In the genomic region with DNA sequence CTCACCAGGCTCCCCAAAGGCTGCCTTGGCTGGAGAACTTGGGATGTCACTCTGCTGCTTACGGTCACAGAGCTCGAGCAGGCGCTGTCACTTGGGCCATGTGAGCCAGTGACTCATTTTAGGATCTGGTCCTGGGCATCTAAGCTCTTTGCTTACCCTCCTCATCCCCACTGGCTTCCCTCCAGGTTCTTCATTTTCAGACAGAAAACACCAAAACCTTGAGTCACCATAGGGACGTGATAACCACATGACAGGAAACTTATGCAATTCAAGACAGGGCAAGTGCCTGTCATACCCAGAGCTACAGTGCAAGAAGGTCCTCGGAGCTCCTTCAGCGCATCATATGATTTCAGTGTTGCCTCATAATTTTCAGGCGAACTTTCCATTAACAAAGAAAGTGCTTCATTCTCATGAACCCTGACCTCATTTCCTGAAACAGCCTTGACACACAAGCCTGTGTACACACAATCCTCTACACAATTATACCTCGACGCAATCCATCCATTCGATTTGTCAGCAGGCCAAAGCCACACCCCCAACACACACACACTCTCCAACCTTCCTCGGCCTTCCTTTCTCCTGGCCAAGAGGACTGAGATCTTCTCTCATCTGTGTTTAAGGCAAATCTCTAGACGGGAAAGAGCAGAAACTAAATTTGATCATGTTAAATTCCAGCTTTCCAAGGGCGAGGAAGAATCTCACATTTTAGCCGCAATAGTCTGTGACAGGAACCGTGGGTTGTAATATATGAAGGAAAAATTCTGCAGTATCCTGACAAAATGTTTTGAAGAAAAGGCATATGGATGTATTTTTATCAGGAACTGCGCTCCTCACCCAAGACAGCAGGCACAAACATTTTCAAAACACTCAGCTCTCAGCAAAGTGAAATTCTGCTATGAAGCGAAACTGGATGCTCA, we compare ENCODE assay signal across 8 cellular contexts. TPM values are rescaled to one million over a fixed set of nuclear protein-coding genes. Genes with fewer than 3 reads are reported as not detected.
DNase-seq lines count a peak whose midpoint lies in the region; ATAC-seq and TF ChIP-seq lines count a peak whose summit lies in the region.

No MANE protein-coding gene starts in this region.

- H3K4me1 Mint-ChIP-seq in activated CD4-positive, alpha-beta T cell treated with anti-CD3 and anti-CD28 coated beads, Interleukin-2, amount 10 ng/mL, durations not matched to agents 24 days and 14 days, result peaks cover 24% of the 10 kb centered on the region
- H3K4me1 Mint-ChIP-seq in naive B cell, result peaks cover 31 to 77% (median 65%) of the 10 kb centered on the region in 3 donors

- H2AK5ac ChIP-seq in IMR-90 (ENCODE audit: low read depth, low read length), result peak overlapping the region; percentile 72

- WGBS in IMR-90 (ENCODE audit: extremely low coverage in 2 of 2, insufficient read length in 1 of 2), 2 experiments, result 20% methylated on average over 8 of the region's 17 CpGs; no CpG with 5 or more reads in 1 of the 2 experiments

- TF ChIP-seq RAD21 in IMR-90 (IDR thresholded peaks at IDR 0.05; ENCODE audit: low read length), result no peak

- H3K23ac ChIP-seq in IMR-90 (ENCODE audit: low read depth, low read length), result peak overlapping the region; percentile 87

- peak overlapping the region; percentile 75 for H4K5ac ChIP-seq in IMR-90 (ENCODE audit: low read depth, low read length)

- H2AK9ac ChIP-seq in IMR-90 (replicated peaks; ENCODE audit: low read depth, low read length, poor library complexity), result peak overlapping the region; percentile 34

- peak overlapping the region; percentile 78 for H2BK20ac ChIP-seq in IMR-90 (ENCODE audit: low read depth, low read length)

- no peaks in the 10 kb centered on the region for H3K27me3 ChIP-seq in IMR-90 (ENCODE audit: control insufficient read depth, insufficient read depth, low read length)

- DNase-seq in GM04504 (ENCODE audit: low read depth), result peak; percentile 99
- DNase-seq in IMR-90, result peak; percentile 98
- DNase-seq in activated CD4-positive, alpha-beta T cell treated with anti-CD3 and anti-CD28 coated beads, Interleukin-2, amount 10 ng/mL, durations not matched to agents 24 days and 14 days, result peak; percentile 85
- peak; percentile 99 for DNase-seq in epithelial cell of proximal tubule (ENCODE audit: low read depth)
- peak; percentile 48 for DNase-seq in naive B cell
- DNase-seq in NCI-H526 (lab: John Stamatoyannopoulos, UW), result no peak

- H3K27ac Mint-ChIP-seq in activated CD4-positive, alpha-beta T cell treated with anti-CD3 and anti-CD28 coated beads, Interleukin-2, amount 10 ng/mL, durations not matched to agents 24 days and 14 days, result peak overlapping the region; percentile 79
- peak overlapping the region; percentile 90 to 99 (median 96) for H3K27ac Mint-ChIP-seq in naive B cell

- no peaks in the 10 kb centered on the region for H3K9me3 Mint-ChIP-seq in activated CD4-positive, alpha-beta T cell treated with anti-CD3 and anti-CD28 coated beads, Interleukin-2, amount 10 ng/mL, durations not matched to agents 24 days and 14 days
- H3K9me3 Mint-ChIP-seq in naive B cell, result no peaks in the 10 kb centered on the region

- H4K20me1 ChIP-seq in IMR-90 (ENCODE audit: insufficient read depth, low read length), result no peaks in the 10 kb centered on the region

- peak overlapping the region; percentile 49 for H3K4me3 Mint-ChIP-seq in activated CD4-positive, alpha-beta T cell treated with anti-CD3 and anti-CD28 coated beads, Interleukin-2, amount 10 ng/mL, durations not matched to agents 24 days and 14 days
- peak overlapping the region; percentile 19 to 91 (median 81) for H3K4me3 Mint-ChIP-seq in naive B cell

- no TSS peak for BruUV-seq in IMR-90 (replicated peaks; lab: Mats Ljungman, UMichigan)

- peak overlapping the region; percentile 82 for H2BK5ac ChIP-seq in IMR-90 (ENCODE audit: low read depth, low read length, poor library complexity, severe bottlenecking)

- peak overlapping the region; percentile 80 for H3K4me2 ChIP-seq in IMR-90 (ENCODE audit: low read depth, low read length)

- peak overlapping the region in 1 of 2 experiments; percentile 91; a peak in 2 of 4 replicates for H4K8ac ChIP-seq in IMR-90 (ENCODE audit: low read depth in 2 of 2, low read length in 2 of 2)

- H4K91ac ChIP-seq in IMR-90 (ENCODE audit: insufficient read depth, low read depth, low read length), result peak overlapping the region; percentile 62; the same call in 1 of the 2 replicates

- dilution Hi-C loops in IMR-90 (cut with HindIII; ENCODE audit: low sequenced_read_pairs, unreplicated experiment), result no loop called here

- H3K4ac ChIP-seq in IMR-90 (ENCODE audit: low read depth, low read length), result peak overlapping the region; percentile 74

- no peaks in the 10 kb centered on the region for H3K27me3 Mint-ChIP-seq in activated CD4-positive, alpha-beta T cell treated with anti-CD3 and anti-CD28 coated beads, Interleukin-2, amount 10 ng/mL, durations not matched to agents 24 days and 14 days
- H3K27me3 Mint-ChIP-seq in naive B cell, result no peaks in the 10 kb centered on the region

- H2AFZ ChIP-seq in IMR-90 (replicated peaks; ENCODE audit: low read length, poor library complexity), result peak overlapping the region; percentile 46

- CTCF ChIA-PET in IMR-90 (lab: Yijun Ruan, JAX), result interaction anchor here (0.6 to 1.3 kb wide), 5 partner anchors 17 to 312 kb away, joined by 3 to 4 read pairs (median 3); a partner anchor contains a TSS

- no peaks in the 10 kb centered on the region for H3K9me3 ChIP-seq in IMR-90 (ENCODE audit: control insufficient read depth, insufficient read depth, low read length)

- H3K18ac ChIP-seq in IMR-90 (ENCODE audit: low read depth, low read length), result peak overlapping the region; percentile 76

- peak; percentile 64 for ATAC-seq in GM21528 (IDR thresholded peaks at IDR 0.05; ENCODE audit: low FRiP score, unreplicated experiment)
- peak; percentile 81 for ATAC-seq in IMR-90 (ENCODE audit: low read depth)
- ATAC-seq in naive B cell (ENCODE audit: low read depth in 2 of 2), result peak; percentile 44 to 64

- H3K14ac ChIP-seq in IMR-90 (replicated peaks; ENCODE audit: low read depth, low read length), result peak overlapping the region; percentile 76

- POLR2A ChIA-PET in IMR-90 (lab: Charles Lee; ENCODE audit: unreplicated experiment), result interaction anchor here (0.7 to 0.8 kb wide), 2 partner anchors 18 to 26 kb away, joined by 3 to 4 read pairs; a partner anchor contains a TSS

- H3K56ac ChIP-seq in IMR-90 (ENCODE audit: extremely low read depth, insufficient read depth, low read length), result peak overlapping the region; percentile 62

- peak overlapping the region; percentile 84 for H3K27ac ChIP-seq in IMR-90 (ENCODE audit: insufficient read depth, low read length)
- H3K27ac ChIP-seq in temporal lobe (ENCODE audit: low read depth, low read length), result peak overlapping the region; percentile 90

- peak overlapping the region; percentile 13; the same call in 1 of the 2 replicates for H3K4me3 ChIP-seq in IMR-90 (ENCODE audit: insufficient read depth, low read depth, low read length)
- no peak overlapping the region for H3K4me3 ChIP-seq in epithelial cell of proximal tubule (ENCODE audit: low read depth, low read length)

- H3K79me1 ChIP-seq in IMR-90 (ENCODE audit: low read depth in 1 of 2, low read length in 2 of 2), result peaks cover 6 to 12% of the 10 kb centered on the region in 2 experiments; a peak in 2 of 4 replicates

- TF ChIP-seq CTCF in IMR-90 (conservative IDR thresholded peaks at IDR 0.05; ENCODE audit: low read depth, low read length) (no peak), epithelial cell of proximal tubule (conservative IDR thresholded peaks at IDR 0.05; ENCODE audit: low read depth, low read length) (no peak)

- intact Hi-C loops in IMR-90 (cut with micrococcal nuclease), result loop anchor here (1.0 kb wide), 2 partner anchors 25 to 108 kb away; a partner anchor contains a TSS
- intact Hi-C loops in activated CD4-positive, alpha-beta T cell treated with anti-CD3 and anti-CD28 coated beads, Interleukin-2, amount 10 ng/mL, durations not matched to agents 24 days and 14 days (cut with micrococcal nuclease), result loop anchor here (1.0 to 2.0 kb wide), 3 partner anchors 25 to 52 kb away; a partner anchor contains a TSS

- peaks cover 8% of the 10 kb centered on the region for H3K9me1 ChIP-seq in IMR-90 (ENCODE audit: insufficient read depth, low read length)

- peaks cover 10% of the 10 kb centered on the region; the same call in 1 of the 2 replicates for H3K36me3 ChIP-seq in IMR-90 (ENCODE audit: control insufficient read depth, insufficient read depth, low read length)

- peaks cover 47% of the 10 kb centered on the region for H3K36me3 Mint-ChIP-seq in activated CD4-positive, alpha-beta T cell treated with anti-CD3 and anti-CD28 coated beads, Interleukin-2, amount 10 ng/mL, durations not matched to agents 24 days and 14 days (ENCODE audit: low read depth)
- peaks cover 9 to 13% of the 10 kb centered on the region in 2 donors for H3K36me3 Mint-ChIP-seq in naive B cell

- peak overlapping the region; percentile 68 for H3K9ac ChIP-seq in IMR-90 (ENCODE audit: low read depth, low read length)

- peak overlapping the region; percentile 12; the same call in 1 of the 3 replicates for H2BK15ac ChIP-seq in IMR-90 (ENCODE audit: low read depth, low read length)

- peaks cover 10% of the 10 kb centered on the region for H3K4me1 ChIP-seq in IMR-90 (ENCODE audit: control insufficient read depth, insufficient read depth, low read length)

- in situ Hi-C loops in IMR-90 (cut with MboI; ENCODE audit: low sequenced_read_pairs), result no loop called here

- H2BK120ac ChIP-seq in IMR-90 (ENCODE audit: low read depth, low read length), result peak overlapping the region; percentile 85

- no peak for TF ChIP-seq POLR2A in IMR-90 (IDR thresholded peaks at IDR 0.05; ENCODE audit: low read depth, low read length)

TF ChIP-seq in IMR-90, 13 proteins besides CTCF, POLR2A, EP300 and RAD21 (continues in another document):
- TF ChIP-seq MAZ (IDR thresholded peaks at IDR 0.05; ENCODE audit: borderline replicate concordance, low read depth, low read length), result no peak; the same call in 1 of the 2 replicates
- TF ChIP-seq MXI1 (IDR thresholded peaks at IDR 0.05; ENCODE audit: borderline replicate concordance, low read depth, low read length), result peak; percentile 89
- no peak for TF ChIP-seq SMC3 (IDR thresholded peaks at IDR 0.05; ENCODE audit: low read depth, low read length)

RNA-seq across cellular contexts. Expression of a gene that starts 25.3 kb away (rescaled TPM):
- total RNA-seq in IMR-90 (2012; rRNA removed) (14.3 and 16.4 TPM in 2 replicates), epithelial cell of proximal tubule (17.1 and 20.3 TPM in 2 replicates), temporal lobe (18.2 TPM)
- polyA plus RNA-seq in IMR-90 (2012; rRNA removed) (17.6 and 22.6 TPM in 2 replicates), naive B cell (ENCODE audit: low read depth in 6 of 6) (10 to 100 TPM; 21.9 to 50.4 (median 26.7) TPM)
- 9.8 and 23.1 TPM in 2 replicates for polyA plus RNA-seq in IMR-90 (2012; cell fraction: cytosol; rRNA removed)
- polyA plus RNA-seq in IMR-90 (2012; cell fraction: nucleus; rRNA removed; ENCODE audit: low replicate concordance), result 3.2 and 15.3 TPM in 2 replicates
- total RNA-seq in activated CD4-positive, alpha-beta T cell treated with anti-CD3 and anti-CD28 coated beads, Interleukin-2, amount 10 ng/mL, durations not matched to agents 24 days and 14 days, result 25.1 and 26.8 TPM in 2 replicates

Comparison
In these comparisons a context has a peak if more than half of its experiments do, and no peak if none do; other contexts are left out.
1. DNase-seq: peak in GM04504 (single experiment), IMR-90 (single experiment), activated CD4-positive, alpha-beta T cell treated with anti-CD3 and anti-CD28 coated beads, Interleukin-2, amount 10 ng/mL, durations not matched to agents 24 days and 14 days (single experiment), epithelial cell of proximal tubule (single experiment) and naive B cell (single experiment); none in NCI-H526 (0 of 2).
2. Peak in every context shown above with its lines, with median percentiles within 50 percentile points of each other: ATAC-seq.